Comparison of ENCODE assay signal across 9 cellular contexts in genomic region chr4:47531954-47532321, GRCh38. TPM values are rescaled to one million over a fixed set of nuclear protein-coding genes. Genes with fewer than 3 reads are reported as not detected.
DNase-seq lines count a peak whose midpoint lies in the region; ATAC-seq and TF ChIP-seq lines count a peak whose summit lies in the region.
"Had no signal": no experiment of that assay in that cellular context is flagged by ENCODE, and none has a peak within 500 bp of the region (broad histone marks: within the 10 kb centered on the region; RNA-seq: fewer than 3 reads in every experiment).

No MANE protein-coding gene starts in this region.

- H3K27me3 Mint-ChIP-seq in activated naive CD4-positive, alpha-beta T cell treated with anti-CD3 and anti-CD28 coated beads, Interleukin-2, amount 50 U/mL, for 24 hours = no peaks in the 10 kb centered on the region
- H3K27me3 Mint-ChIP-seq: dendritic cell treated with granulocyte-macrophage colony-stimulating factor and Interleukin-4, amounts not matched to agents 40 ng/mL and 50 ng/mL, for 4 days had no signal

- intact Hi-C loops in ascending aorta (cut with DNase I) = loop anchor here (2.0 kb wide), 1 partner anchor 69 kb away; the partner anchor contains the start of gene COMMD8
- intact Hi-C loops in aorta (cut with DNase I) = loop anchor here (5.0 kb wide), 2 partner anchors 35 to 65 kb away; no protein-coding TSS in a partner anchor

- H3K27ac ChIP-seq in ascending aorta (peak overlapping the region; percentile 70 to 74), aorta (ENCODE audit: low read depth in 1 of 2, low read length in 2 of 2) (peak overlapping the region; percentile 8 to 61)

- H3K4me1 ChIP-seq in ascending aorta = peaks cover 8 to 24% of the 10 kb centered on the region in 2 donors
- H3K4me1 ChIP-seq in aorta (ENCODE audit: control insufficient read depth in 1 of 2, insufficient read depth in 2 of 2, low read length in 2 of 2) = peaks cover 6 to 10% of the 10 kb centered on the region in 2 donors

- peak overlapping the region; percentile 9 for H3K4me3 Mint-ChIP-seq in activated naive CD4-positive, alpha-beta T cell treated with anti-CD3 and anti-CD28 coated beads, Interleukin-2, amount 50 U/mL, for 24 hours
- H3K4me3 Mint-ChIP-seq: dendritic cell treated with granulocyte-macrophage colony-stimulating factor and Interleukin-4, amounts not matched to agents 40 ng/mL and 50 ng/mL, for 4 days had no signal

- peak overlapping the region; percentile 8 for H3K27ac Mint-ChIP-seq in activated naive CD4-positive, alpha-beta T cell treated with anti-CD3 and anti-CD28 coated beads, Interleukin-2, amount 50 U/mL, for 24 hours
- H3K27ac Mint-ChIP-seq: dendritic cell treated with granulocyte-macrophage colony-stimulating factor and Interleukin-4, amounts not matched to agents 40 ng/mL and 50 ng/mL, for 4 days had no signal

- no peak overlapping the region for H3K4me3 ChIP-seq in ascending aorta
- no peak overlapping the region for H3K4me3 ChIP-seq in aorta (ENCODE audit: low read length in 2 of 2)
- no peak overlapping the region for H3K4me3 ChIP-seq in H7 (ENCODE audit: insufficient read depth, low read depth, low read length)

- peaks cover 35% of the 10 kb centered on the region for H3K4me1 Mint-ChIP-seq in activated naive CD4-positive, alpha-beta T cell treated with anti-CD3 and anti-CD28 coated beads, Interleukin-2, amount 50 U/mL, for 24 hours

- DNase-seq in activated naive CD4-positive, alpha-beta T cell treated with Interleukin-2 at 50 U/mL for 16 hours = no peak
- DNase-seq in ascending aorta (ENCODE audit: low spot score in 2 of 2) (no peak), midbrain (lab: John Stamatoyannopoulos, UW) (peak; percentile 54), aorta (no peak), H7 (no peak), NCI-H2107 treated with DMSO at 0.1 percent for 48 hours (lab: John Stamatoyannopoulos, UW; ENCODE audit: unreplicated experiment) (no peak)
- no peak for DNase-seq in stimulated activated naive CD4-positive, alpha-beta T cell (lab: John Stamatoyannopoulos, UW)

- H3K9me3 ChIP-seq in ascending aorta (peaks cover 4 to 5% of the 10 kb centered on the region in 2 donors), aorta (ENCODE audit: control insufficient read depth, low read length) (no peaks in the 10 kb centered on the region)

- ATAC-seq in aorta (ENCODE audit: low FRiP score) = peak; percentile 11

- H3K36me3 ChIP-seq in ascending aorta = peaks cover 4 to 59% of the 10 kb centered on the region in 2 donors
- peaks cover 0 to 4% of the 10 kb centered on the region in 2 donors for H3K36me3 ChIP-seq in aorta (ENCODE audit: control insufficient read depth in 1 of 2, insufficient read depth in 2 of 2, low read length in 1 of 2)
- H3K36me3 ChIP-seq in H7 (replicated peaks; ENCODE audit: control insufficient read depth, insufficient read depth, low read length) = no peaks in the 10 kb centered on the region

- whole genome bisulfite sequencing in aorta, 2 donors = 22 to 28% methylated on average over 2 of the region's 2 CpGs

- no peaks in the 10 kb centered on the region for H3K27me3 ChIP-seq in ascending aorta
- no peaks in the 10 kb centered on the region for H3K27me3 ChIP-seq in aorta (ENCODE audit: control insufficient read depth in 1 of 2, insufficient read depth in 2 of 2, low read length in 1 of 2)
- no peaks in the 10 kb centered on the region for H3K27me3 ChIP-seq in H7 (ENCODE audit: control insufficient read depth, insufficient read depth, low read length)

- peaks cover 5% of the 10 kb centered on the region for H3K36me3 Mint-ChIP-seq in activated naive CD4-positive, alpha-beta T cell treated with anti-CD3 and anti-CD28 coated beads, Interleukin-2, amount 50 U/mL, for 24 hours

- TF ChIP-seq CTCF in ascending aorta (IDR thresholded peaks at IDR 0.05) = no peak

- no peaks in the 10 kb centered on the region for H3K9me3 Mint-ChIP-seq in activated naive CD4-positive, alpha-beta T cell treated with anti-CD3 and anti-CD28 coated beads, Interleukin-2, amount 50 U/mL, for 24 hours

RNA-seq across cellular contexts. Expression of gene ATP10D, which starts 46.9 kb away (rescaled TPM):
- 22.1 TPM for total RNA-seq in ascending aorta
- total RNA-seq in aorta = 10 to 100 TPM; 55.6 to 57.4 TPM
- 10 to 100 TPM in 1 of 2 donors, 1 to 10 TPM in 1; 9.3 to 26.9 TPM for polyA plus RNA-seq in aorta
- total RNA-seq in H7 (2014; rRNA removed; shearing (Covaris generic)) = 0.63 and 0.66 TPM in 2 replicates

Comparison
In these comparisons a context has a peak if more than half of its experiments do, and no peak if none do; other contexts are left out.
1. RNA of gene ATP10D, which starts 46.9 kb away (total RNA-seq): 55.6 to 57.4 TPM in aorta and 22.1 TPM in ascending aorta (single experiment); 0.63 to 0.66 TPM in H7; every median in the first group is over 10 times any median in the second.